21 cellular contexts compared by ENCODE assay signal in genomic region chr6:84078335-84078734, GRCh38. TPM values are rescaled to one million over a fixed set of nuclear protein-coding genes. Genes with fewer than 3 reads are reported as not detected.
"Had no signal": no experiment of that assay in that cellular context is flagged by ENCODE, and none has a peak within 500 bp of the region (broad histone marks: within the 10 kb centered on the region; RNA-seq: fewer than 3 reads in every experiment).

No MANE protein-coding gene starts in this region.

- H3K9me3 ChIP-seq: heart right ventricle, left lung, mucosa of descending colon, prostate gland, transverse colon had no signal

- H3K4me1 ChIP-seq: heart right ventricle, left lung, prostate gland, transverse colon had no signal

- FAIRE-seq: frontal cortex, islet of Langerhans, small intestine had no signal

- H3K27me3 ChIP-seq: cardiac muscle cell, left lung, transverse colon had no signal

- ATAC-seq: activated CD4-positive, alpha-beta T cell treated with anti-CD3 and anti-CD28 coated beads for 36 hours; activated CD8-positive, alpha-beta memory T cell treated with anti-CD3 and anti-CD28 coated beads, Interleukin-2, amount 10 ng/mL, durations not matched to agents 7 days and 5 days; heart right ventricle; left lung; mucosa of descending colon; natural killer cell; right cardiac atrium had no signal

- H3K36me3 ChIP-seq: cardiac muscle cell, heart right ventricle, left lung, prostate gland, transverse colon had no signal

- H3K27ac ChIP-seq: cardiac muscle cell, heart right ventricle, left lung, prostate gland, transverse colon, VCaP had no signal

- DNase-seq: activated CD4-positive, alpha-beta memory T cell treated with anti-CD3 and anti-CD28 coated beads for 36 hours; activated CD4-positive, alpha-beta T cell treated with anti-CD3 and anti-CD28 coated beads for 36 hours; activated CD8-positive, alpha-beta memory T cell treated with anti-CD3 and anti-CD28 coated beads, Interleukin-2, amount 10 ng/mL, durations not matched to agents 7 days and 5 days; activated naive CD4-positive, alpha-beta T cell treated with anti-CD3 and anti-CD28 coated beads, Interleukin-2, amount 10 ng/mL, durations not matched to agents 7 days and 5 days; activated T-cell treated with anti-CD3 and anti-CD28 coated beads, Interleukin-2, amount 50 U/mL, for 1 hour; heart right ventricle; left lung; mucosa of descending colon; natural killer cell; right cardiac atrium; small intestine; stimulated activated CD4-positive, alpha-beta T cell treated with anti-CD3 and anti-CD28 coated beads, Interleukin-4, amount 100 ng/mL, for 24 hours; stimulated activated naive CD4-positive, alpha-beta T cell treated with Interleukin-2 at 50 U/mL for 16 hours; substantia nigra; T1000; transverse colon had no signal

- H3K4me3 ChIP-seq: cardiac muscle cell, heart right ventricle, left lung, mucosa of descending colon, prostate gland, transverse colon had no signal

RNA-seq across cellular contexts. Expression of gene MRAP2, which starts 44.8 kb away (rescaled TPM):
- total RNA-seq: activated CD4-positive, alpha-beta memory T cell treated with anti-CD3 and anti-CD28 coated beads for 36 hours; activated CD4-positive, alpha-beta T cell treated with anti-CD3 and anti-CD28 coated beads for 36 hours; activated CD8-positive, alpha-beta memory T cell treated with anti-CD3 and anti-CD28 coated beads, Interleukin-2, amount 10 ng/mL, durations not matched to agents 7 days and 5 days; natural killer cell had no signal
